In genomic region chr7:106565428-106565827, GRCh38 we compare ENCODE assay signal across 10 cellular contexts.
"Had no signal": no experiment of that assay in that cellular context is flagged by ENCODE, and none has a peak within 500 bp of the region (broad histone marks: within the 10 kb centered on the region; RNA-seq: fewer than 3 reads in every experiment).

No MANE protein-coding gene starts in this region.

- FAIRE-seq: H1, H54 had no signal

- H3K9ac ChIP-seq: GM23248 had no signal

- H3K27ac ChIP-seq: GM23248 had no signal

- ATAC-seq: GM23338, HCT116 had no signal

- DNase-seq: GM23248, GOT3, H7, H9, HCEC 1CT, HFFc6 had no signal

- H2AFZ ChIP-seq: GM23248, GM23338 had no signal

- H3K4me2 ChIP-seq: GM23338 had no signal

- H3K4me3 ChIP-seq: GM23248, GM23338 had no signal
